ENCODE assay signal across 30 cellular contexts in the genomic region with DNA sequence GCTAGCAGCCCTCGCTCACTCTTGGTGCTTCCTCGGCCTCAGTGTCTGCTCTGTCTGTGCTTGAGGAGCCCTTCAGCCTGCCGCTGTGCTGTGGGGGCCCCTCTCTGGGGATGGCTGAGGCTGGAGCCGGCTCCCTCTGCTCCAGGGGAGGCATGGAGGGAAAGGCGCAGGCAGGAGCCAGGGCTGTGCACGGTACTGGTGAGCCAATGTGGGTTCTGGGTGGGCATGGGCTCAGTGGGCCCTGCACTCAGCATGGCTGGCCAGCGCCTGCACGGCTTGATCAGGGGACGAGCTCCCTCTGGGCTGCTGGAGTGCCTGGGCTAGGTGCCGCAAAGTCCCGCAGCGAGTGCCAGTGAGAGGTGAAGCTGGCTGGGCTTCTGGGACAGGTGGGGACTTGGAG.
"Had no signal": no experiment of that assay in that cellular context is flagged by ENCODE, and none has a peak within 500 bp of the region (broad histone marks: within the 10 kb centered on the region; RNA-seq: fewer than 3 reads in every experiment).

No MANE protein-coding gene starts in this region.

- H2AFZ ChIP-seq: neural progenitor cell had no signal

- H3K9me3 Mint-ChIP-seq: type B pancreatic cell had no signal

- H3K9ac ChIP-seq: neural progenitor cell had no signal

- H3K4me1 ChIP-seq: neural progenitor cell, pancreas, psoas muscle, right lobe of liver, sigmoid colon, suprapubic skin, testis, tibial artery, transverse colon, vagina had no signal

- H3K9me3 ChIP-seq: neutrophil, pancreas, psoas muscle, right lobe of liver, testis, transverse colon, vagina had no signal

- FAIRE-seq: pancreas, small intestine, urothelium cell line had no signal

- H3K4me2 ChIP-seq: neural progenitor cell had no signal

- H3K4me3 Mint-ChIP-seq: naive thymus-derived CD4-positive, alpha-beta T cell; natural killer cell; nephron; neural progenitor cell; stimulated activated memory B cell treated with anti-CD40 and anti-IgM and Interleukin-4, amounts not matched to agents 10 μg/mL and 1 μg/mL and 100 μg/mL, for 72 hours; stimulated activated naive CD8-positive, alpha-beta T cell treated with anti-CD3 and anti-CD28 coated beads, Interleukin-15, amount 100 ng/mL, for 72 hours; type B pancreatic cell had no signal

- DNase-seq: naive thymus-derived CD4-positive, alpha-beta T cell; natural killer cell; nucleus accumbens; psoas muscle; right lobe of liver; sigmoid colon; small intestine; stimulated activated CD4-positive, alpha-beta T cell treated with anti-CD3 and anti-CD28 coated beads, Interleukin-12 subunit alpha, Interleukin-12 subunit beta, amount 100 ng/mL, for 4 hours; stimulated activated CD4-positive, alpha-beta T cell treated with anti-CD3 and anti-CD28 coated beads, Interleukin-1b, Interleukin-23, amount 100 ng/mL, for 48 hours; stimulated activated CD4-positive, alpha-beta T cell treated with anti-CD3 and anti-CD28 coated beads, Interleukin-4, amount 100 ng/mL, for 1 hour; stimulated activated CD4-positive, alpha-beta T cell treated with anti-CD3 and anti-CD28 coated beads, Interleukin-4, amount 100 ng/mL, for 4 hours; stimulated activated CD8-positive, alpha-beta memory T cell treated with anti-CD3 and anti-CD28 coated beads, Interleukin-4, amount 100 ng/mL, for 48 hours; stimulated activated naive CD4-positive, alpha-beta T cell; stimulated activated naive CD8-positive, alpha-beta T cell treated with anti-CD3 and anti-CD28 coated beads, Interleukin-15, amount 100 ng/mL, for 72 hours; stimulated activated naive CD8-positive, alpha-beta T cell treated with anti-CD3 and anti-CD28 coated beads, Interleukin-15, Interleukin-2, amounts not matched to agents 100 U/mL and 50 U/mL, for 24 hours; substantia nigra; testis; tibial artery; transverse colon had no signal

- H3K36me3 ChIP-seq: neural progenitor cell, neutrophil, pancreas, right lobe of liver, sigmoid colon, suprapubic skin, tibial artery, transverse colon, vagina had no signal

- H3K27me3 ChIP-seq: neural progenitor cell, neutrophil, pancreas, right lobe of liver, sigmoid colon, suprapubic skin, testis, tibial artery, transverse colon, vagina had no signal

- H3K27me3 Mint-ChIP-seq: naive thymus-derived CD4-positive, alpha-beta T cell; progenitor cell of endocrine pancreas; stimulated activated memory B cell treated with anti-CD40 and anti-IgM and Interleukin-4, amounts not matched to agents 10 μg/mL and 1 μg/mL and 100 μg/mL, for 72 hours; stimulated activated naive CD8-positive, alpha-beta T cell treated with anti-CD3 and anti-CD28 coated beads, Interleukin-15, amount 100 ng/mL, for 72 hours; type B pancreatic cell had no signal

- H3K4me1 Mint-ChIP-seq: naive thymus-derived CD4-positive, alpha-beta T cell; natural killer cell; nephron; neural progenitor cell; stimulated activated memory B cell treated with anti-CD40 and anti-IgM and Interleukin-4, amounts not matched to agents 10 μg/mL and 1 μg/mL and 100 μg/mL, for 72 hours; stimulated activated naive CD8-positive, alpha-beta T cell treated with anti-CD3 and anti-CD28 coated beads, Interleukin-15, amount 100 ng/mL, for 72 hours had no signal

- H3K27ac ChIP-seq: neural progenitor cell, neutrophil, pancreas, psoas muscle, right lobe of liver, sigmoid colon, suprapubic skin, testis, tibial artery, transverse colon, vagina had no signal

- H3K27ac Mint-ChIP-seq: naive thymus-derived CD4-positive, alpha-beta T cell; natural killer cell; nephron; neural progenitor cell; progenitor cell of endocrine pancreas; stimulated activated memory B cell treated with anti-CD40 and anti-IgM and Interleukin-4, amounts not matched to agents 10 μg/mL and 1 μg/mL and 100 μg/mL, for 72 hours; stimulated activated naive CD8-positive, alpha-beta T cell treated with anti-CD3 and anti-CD28 coated beads, Interleukin-15, amount 100 ng/mL, for 72 hours; type B pancreatic cell had no signal

- H3K36me3 Mint-ChIP-seq: naive thymus-derived CD4-positive, alpha-beta T cell; natural killer cell; neural progenitor cell; stimulated activated memory B cell treated with anti-CD40 and anti-IgM and Interleukin-4, amounts not matched to agents 10 μg/mL and 1 μg/mL and 100 μg/mL, for 72 hours; type B pancreatic cell had no signal

- ATAC-seq: naive thymus-derived CD4-positive, alpha-beta T cell; natural killer cell; pancreas; psoas muscle; right cardiac atrium; right lobe of liver; stimulated activated memory B cell treated with anti-CD40 and anti-IgM and Interleukin-4, amounts not matched to agents 10 μg/mL and 1 μg/mL and 100 μg/mL, for 72 hours; stimulated activated naive CD8-positive, alpha-beta T cell treated with anti-CD3 and anti-CD28 coated beads, Interleukin-15, amount 100 ng/mL, for 72 hours; stimulated activated naive CD8-positive, alpha-beta T cell treated with anti-CD3 and anti-CD28 coated beads, Interleukin-15, Interleukin-2, amounts not matched to agents 100 U/mL and 50 U/mL, for 24 hours had no signal

- H3K4me3 ChIP-seq: neural progenitor cell, pancreas, psoas muscle, right lobe of liver, sigmoid colon, suprapubic skin, testis, tibial artery, transverse colon, vagina had no signal
